Comparison of ENCODE assay signal across 1 cellular context in the genomic region with DNA sequence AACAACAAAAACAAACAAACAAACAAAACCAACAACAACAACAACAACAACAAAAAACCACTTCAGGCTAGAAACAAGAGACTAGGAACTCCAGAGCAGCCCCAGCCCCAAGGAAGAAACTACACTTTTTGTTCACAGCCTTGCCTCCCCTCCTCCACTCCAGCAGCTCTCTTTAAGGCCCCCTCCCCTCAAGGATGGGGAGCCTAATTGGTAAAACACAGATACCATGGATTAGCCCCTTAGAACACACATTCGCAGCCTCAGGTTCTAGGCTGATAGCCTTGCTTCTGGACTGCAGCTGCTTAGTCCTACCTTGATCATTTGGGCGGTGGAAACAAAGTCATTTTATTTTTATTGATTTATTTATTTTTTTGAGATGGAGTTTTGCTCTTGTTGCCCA.
TF ChIP-seq lines count a peak whose summit lies in the region.

No MANE protein-coding gene starts in this region.

TF ChIP-seq in WTC11, 78 proteins besides CTCF, POLR2A, EP300 and RAD21 (continued from another document):
- TF ChIP-seq FOXJ3 (CRISPR knock-in tag; IDR thresholded peaks at IDR 0.05; ENCODE audit: borderline replicate concordance), result no peak
